ENCODE assay signal across 29 cellular contexts in genomic region chr2:61184263-61184662, GRCh38.
"Had no signal": no experiment of that assay in that cellular context is flagged by ENCODE, and none has a peak within 500 bp of the region (broad histone marks: within the 10 kb centered on the region; RNA-seq: fewer than 3 reads in every experiment).

No MANE protein-coding gene starts in this region.

- H3K27ac Mint-ChIP-seq: activated B cell treated with CpG ODN at 0.5 μM for 24 hours; activated T-helper 2 cell treated with anti-CD3 and anti-CD28 coated beads, Interferon-gamma antibody, Interleukin-2, Interleukin-4, amounts not matched to agents 10 μg/mL and 5 μg/mL and 100 μg/mL, durations not matched to agents 14 hours and 24 hours and 36 hours; progenitor cell of endocrine pancreas; stimulated activated memory B cell treated with anti-CD40 and anti-IgM and Interleukin-4, amounts not matched to agents 10 μg/mL and 1 μg/mL and 100 μg/mL, for 72 hours had no signal

- DNase-seq: activated B cell treated with CpG ODN at 0.5 μM for 24 hours; activated CD4-positive, alpha-beta T cell treated with anti-CD3 and anti-CD28 coated beads, Interleukin-2, amount 50 U/mL, for 1 hour; activated CD8-positive, alpha-beta T cell treated with anti-CD3 and anti-CD28 coated beads for 36 hours; activated naive CD8-positive, alpha-beta T cell treated with anti-CD3 and anti-CD28 coated beads for 36 hours; activated T-cell treated with anti-CD3 and anti-CD28 coated beads, Interleukin-2, amount 50 U/mL, for 48 hours; caudate nucleus; cortex of kidney; head of caudate nucleus; hypothalamus; immature natural killer cell; kidney; left colon; mammary epithelial cell; midbrain; naive thymus-derived CD4-positive, alpha-beta T cell; stimulated activated CD4-positive, alpha-beta T cell treated with anti-CD3 and anti-CD28 coated beads, Interleukin-4, amount 100 ng/mL, for 24 hours; stimulated activated naive CD8-positive, alpha-beta T cell treated with anti-CD3 and anti-CD28 coated beads, Interleukin-15, amount 100 ng/mL, for 72 hours; T-helper 2 cell; thyroid gland; upper lobe of left lung had no signal

- H3K27me3 Mint-ChIP-seq: activated B cell treated with CpG ODN at 0.5 μM for 24 hours; activated CD8-positive, alpha-beta T cell treated with anti-CD3 and anti-CD28 coated beads for 36 hours; activated naive CD8-positive, alpha-beta T cell treated with anti-CD3 and anti-CD28 coated beads for 36 hours; naive thymus-derived CD4-positive, alpha-beta T cell; progenitor cell of endocrine pancreas; stimulated activated memory B cell treated with anti-CD40 and anti-IgM and Interleukin-4, amounts not matched to agents 10 μg/mL and 1 μg/mL and 100 μg/mL, for 72 hours; stimulated activated naive CD8-positive, alpha-beta T cell treated with anti-CD3 and anti-CD28 coated beads, Interleukin-15, amount 100 ng/mL, for 72 hours had no signal

- ATAC-seq: activated CD8-positive, alpha-beta T cell treated with anti-CD3 and anti-CD28 coated beads for 36 hours; gastroesophageal sphincter; naive thymus-derived CD4-positive, alpha-beta T cell; sciatic nerve; stimulated activated memory B cell treated with anti-CD40 and anti-IgM and Interleukin-4, amounts not matched to agents 10 μg/mL and 1 μg/mL and 100 μg/mL, for 72 hours; stimulated activated naive CD8-positive, alpha-beta T cell treated with anti-CD3 and anti-CD28 coated beads, Interleukin-15, amount 100 ng/mL, for 72 hours had no signal

- H3K27me3 ChIP-seq: ascending aorta, gastroesophageal sphincter, thyroid gland, upper lobe of left lung, vagina had no signal

- H3K9me3 ChIP-seq: ascending aorta, gastroesophageal sphincter, thyroid gland, upper lobe of left lung, vagina had no signal

- H3K27ac ChIP-seq: gastroesophageal sphincter, thyroid gland, upper lobe of left lung, vagina had no signal

- H3K9me3 Mint-ChIP-seq: activated B cell treated with CpG ODN at 0.5 μM for 24 hours; activated CD8-positive, alpha-beta T cell treated with anti-CD3 and anti-CD28 coated beads for 36 hours; activated naive CD8-positive, alpha-beta T cell treated with anti-CD3 and anti-CD28 coated beads for 36 hours; activated T-helper 2 cell treated with anti-CD3 and anti-CD28 coated beads, Interferon-gamma antibody, Interleukin-2, Interleukin-4, amounts not matched to agents 10 μg/mL and 5 μg/mL and 100 μg/mL, durations not matched to agents 14 hours and 24 hours and 36 hours; immature natural killer cell; stimulated activated memory B cell treated with anti-CD40 and anti-IgM and Interleukin-4, amounts not matched to agents 10 μg/mL and 1 μg/mL and 100 μg/mL, for 72 hours; stimulated activated naive CD8-positive, alpha-beta T cell treated with anti-CD3 and anti-CD28 coated beads, Interleukin-15, amount 100 ng/mL, for 72 hours had no signal

- H3K4me3 Mint-ChIP-seq: activated B cell treated with CpG ODN at 0.5 μM for 24 hours; activated CD8-positive, alpha-beta T cell treated with anti-CD3 and anti-CD28 coated beads for 36 hours; activated naive CD8-positive, alpha-beta T cell treated with anti-CD3 and anti-CD28 coated beads for 36 hours; immature natural killer cell; stimulated activated memory B cell treated with anti-CD40 and anti-IgM and Interleukin-4, amounts not matched to agents 10 μg/mL and 1 μg/mL and 100 μg/mL, for 72 hours; stimulated activated naive CD8-positive, alpha-beta T cell treated with anti-CD3 and anti-CD28 coated beads, Interleukin-15, amount 100 ng/mL, for 72 hours had no signal

- H3K4me3 ChIP-seq: ascending aorta, gastroesophageal sphincter, skin epidermis, thyroid gland, upper lobe of left lung, vagina had no signal

- FAIRE-seq: endothelial cell of umbilical vein, kidney had no signal
